23 cellular contexts compared by ENCODE assay signal in the genomic region with DNA sequence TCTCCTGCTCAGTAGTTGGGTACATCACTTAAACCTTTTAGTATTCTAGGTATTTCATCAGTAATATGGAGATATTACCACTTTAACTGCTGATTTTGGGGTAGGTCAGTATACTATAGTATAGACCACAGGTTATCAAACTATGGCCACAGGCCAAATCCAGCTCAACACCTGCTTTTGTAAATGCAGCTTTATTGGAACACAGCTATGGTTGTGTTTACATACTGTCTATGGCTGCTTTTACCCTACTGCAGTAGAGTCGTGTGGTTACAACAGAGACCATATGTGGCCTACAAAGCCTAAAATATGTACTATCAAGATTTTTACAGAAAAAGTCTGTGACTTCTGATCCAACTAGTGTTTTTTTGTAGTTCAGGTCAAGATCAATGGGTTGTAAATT.
"Had no signal": no experiment of that assay in that cellular context is flagged by ENCODE, and none has a peak within 500 bp of the region (broad histone marks: within the 10 kb centered on the region; RNA-seq: fewer than 3 reads in every experiment).

No MANE protein-coding gene starts in this region.

- ATAC-seq: activated T-cell treated with anti-CD3 and anti-CD28 coated beads, Interleukin-2, amount 50 U/mL, for 4 hours; Panc1; Right ventricle myocardium inferior had no signal

- FAIRE-seq: astrocyte had no signal

- H3K4me3 ChIP-seq: SK-N-MC had no signal

- DNase-seq: activated CD4-positive, alpha-beta memory T cell treated with anti-CD3 and anti-CD28 coated beads for 36 hours; activated CD4-positive, alpha-beta T cell treated with anti-CD3 and anti-CD28 coated beads, Interleukin-2, amount 10 ng/mL, durations not matched to agents 7 days and 5 days; activated CD4-positive, CD25-positive, alpha-beta regulatory T cell; activated CD8-positive, alpha-beta memory T cell treated with anti-CD3 and anti-CD28 coated beads for 24 hours; activated gamma-delta T cell; activated naive CD4-positive, alpha-beta T cell treated with anti-CD3 and anti-CD28 coated beads for 36 hours; activated T-cell treated with anti-CD3 and anti-CD28 coated beads, Interleukin-2, amount 50 U/mL, for 4 hours; amygdala; cortex of kidney; NCI-H1048; NCI-H1436 treated with DMSO at 0.1 percent for 48 hours; NCI-H1930; NCI-H510A treated with DMSO at 0.1 percent for 48 hours; NCI-H774; NK-92 treated with Interleukin-12 subunit alpha and Interleukin-12 subunit beta, amount 100 ng/mL, for 24 hours; OCI-M1; RPMI8226; T-helper 1 cell had no signal

- H3K27ac ChIP-seq: SK-N-MC, VCaP had no signal
